In the genomic region with DNA sequence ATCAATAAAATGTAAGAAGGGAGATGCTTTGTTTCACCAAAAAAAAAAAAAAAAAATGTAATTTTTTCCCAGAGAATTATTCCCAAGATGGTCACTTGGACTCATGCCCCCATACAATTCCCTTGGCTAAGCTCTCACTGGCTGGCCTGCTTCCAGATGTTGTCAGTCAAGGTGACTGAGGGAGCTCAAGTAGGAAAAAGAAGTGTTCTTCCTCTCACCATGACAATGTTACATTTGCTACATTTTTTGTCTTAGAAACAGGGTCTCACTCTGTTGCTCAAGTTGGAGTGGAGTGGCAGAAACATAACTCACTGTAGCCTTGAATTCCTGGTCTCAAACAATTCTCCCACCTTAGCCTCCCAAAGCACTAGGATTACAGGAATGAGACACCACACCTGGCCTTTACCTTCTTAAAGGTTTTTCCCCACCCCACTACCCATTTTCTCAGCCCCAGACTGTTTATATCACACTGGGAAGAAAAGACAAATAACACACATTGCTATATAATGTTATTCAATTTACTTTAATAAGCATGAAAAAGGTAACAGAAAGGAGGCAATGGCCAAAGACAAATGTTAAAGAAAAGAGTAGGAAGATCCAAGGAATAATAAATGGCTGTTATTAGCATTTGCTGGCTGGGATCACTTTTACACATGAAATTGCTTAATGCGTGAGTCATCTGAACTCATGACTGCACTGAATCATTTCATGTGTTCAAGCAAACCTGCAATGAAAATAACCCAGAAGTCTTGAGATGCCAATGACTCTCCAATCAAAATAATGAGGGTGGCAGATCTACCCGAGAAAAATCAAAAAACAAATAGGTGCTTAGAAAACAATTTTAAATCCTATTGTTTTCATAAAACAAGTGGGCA, we compare ENCODE assay signal across 9 cellular contexts. TPM values are rescaled to one million over a fixed set of nuclear protein-coding genes. Genes with fewer than 3 reads are reported as not detected.
DNase-seq lines count a peak whose midpoint lies in the region; ATAC-seq and TF ChIP-seq lines count a peak whose summit lies in the region.
"Had no signal": no experiment of that assay in that cellular context is flagged by ENCODE, and none has a peak within 500 bp of the region (broad histone marks: within the 10 kb centered on the region; RNA-seq: fewer than 3 reads in every experiment).

No MANE protein-coding gene starts in this region.

- no peak for TF ChIP-seq POLR2A in body of pancreas (IDR thresholded peaks at IDR 0.05)

- H3K27me3 ChIP-seq in body of pancreas (no peaks in the 10 kb centered on the region), upper lobe of right lung (no peaks in the 10 kb centered on the region)

- no peaks in the 10 kb centered on the region for H3K9me3 ChIP-seq in body of pancreas
- no peaks in the 10 kb centered on the region for H3K9me3 ChIP-seq in upper lobe of right lung
- H3K9me3 ChIP-seq: Caco-2 had no signal

- TF ChIP-seq CTCF in body of pancreas (IDR thresholded peaks at IDR 0.05) (no peak), upper lobe of right lung (IDR thresholded peaks at IDR 0.05) (no peak)

- no peak for DNase-seq in activated CD4-positive, CD25-positive, alpha-beta regulatory T cell treated with anti-CD3 and anti-CD28 coated beads, Interleukin-2, amount 50 U/mL, for 72 hours
- DNase-seq in body of pancreas (peak in 3 of 4 donors; percentile 28 to 49 (median 46)), kidney tubule cell (ENCODE audit: low spot score) (peak; percentile 92), upper lobe of right lung (no peak), NCI-H2029 (lab: John Stamatoyannopoulos, UW) (no peak)
- DNase-seq in NK-92 treated with Interleukin-12 subunit alpha and Interleukin-12 subunit beta, amount 100 ng/mL, for 24 hours (lab: John Stamatoyannopoulos, UW): no peak
- DNase-seq: Caco-2 had no signal

- H3K36me3 ChIP-seq in body of pancreas (replicated peaks in 1 of 2; ENCODE audit: insufficient read depth in 1 of 2, low read depth in 2 of 2) (no peaks in the 10 kb centered on the region), upper lobe of right lung (no peaks in the 10 kb centered on the region)

- 48 to 68% methylated on average over 2 of the region's 2 CpGs for WGBS in body of pancreas, 2 donors

- intact Hi-C loops in body of pancreas (cut with DNase I) (no loop called here), upper lobe of right lung (cut with DNase I) (no loop called here)

- H3K27ac ChIP-seq in body of pancreas: peak overlapping the region in 3 of 4 donors; percentile 23 to 74 (median 57)
- peak overlapping the region; percentile 60 for H3K27ac ChIP-seq in upper lobe of right lung

- H3K4me3 ChIP-seq in body of pancreas: no peak overlapping the region
- no peak overlapping the region for H3K4me3 ChIP-seq in upper lobe of right lung

- peak; percentile 69 to 75 for ATAC-seq in activated CD4-positive, CD25-positive, alpha-beta regulatory T cell treated with anti-CD3 and anti-CD28 coated beads, Interleukin-2, amount 50 U/mL, for 24 hours
- ATAC-seq in body of pancreas (peak; percentile 87), upper lobe of right lung (peak; percentile 79), GM19452 (IDR thresholded peaks at IDR 0.05; ENCODE audit: unreplicated experiment) (no peak)

- peaks cover 14% of the 10 kb centered on the region for H3K4me1 ChIP-seq in body of pancreas
- H3K4me1 ChIP-seq in upper lobe of right lung: peaks cover 23% of the 10 kb centered on the region

RNA-seq across cellular contexts. Expression of gene ACVR1, which starts 45.2 kb away (rescaled TPM):
- total RNA-seq in body of pancreas: 10 to 100 TPM; 14.0 to 18.5 TPM
- total RNA-seq in upper lobe of right lung: 34.4 TPM

Comparison
In these comparisons a context has a peak if more than half of its experiments do, and no peak if none do; other contexts are left out.
1. DNase-seq: peak in body of pancreas (3 of 4) and kidney tubule cell (single experiment); none in activated CD4-positive, CD25-positive, alpha-beta regulatory T cell treated with anti-CD3 and anti-CD28 coated beads, Interleukin-2, amount 50 U/mL, for 72 hours (single experiment), upper lobe of right lung (single experiment), NK-92 treated with Interleukin-12 subunit alpha and Interleukin-12 subunit beta, amount 100 ng/mL, for 24 hours (single experiment) and NCI-H2029 (single experiment).